In genomic region chr10:77574436-77574835, GRCh38 we compare ENCODE assay signal across 17 cellular contexts.
DNase-seq lines count a peak whose midpoint lies in the region; ATAC-seq and TF ChIP-seq lines count a peak whose summit lies in the region.
"Had no signal": no experiment of that assay in that cellular context is flagged by ENCODE, and none has a peak within 500 bp of the region (broad histone marks: within the 10 kb centered on the region; RNA-seq: fewer than 3 reads in every experiment).

No MANE protein-coding gene starts in this region.

- no peaks in the 10 kb centered on the region for H4K20me1 ChIP-seq in IMR-90 (ENCODE audit: insufficient read depth, low read length)
- H4K20me1 ChIP-seq: BLaER1 had no signal

- no peak for TF ChIP-seq RAD21 in IMR-90 (IDR thresholded peaks at IDR 0.05; ENCODE audit: low read length)

- H3K14ac ChIP-seq in IMR-90 (replicated peaks; ENCODE audit: low read depth, low read length): 0 out of 2 replicates have a peak overlapping the region, but pooled peaks have one; percentile 23

- peaks cover 4% of the 10 kb centered on the region for H3K4me1 ChIP-seq in IMR-90 (ENCODE audit: control insufficient read depth, insufficient read depth, low read length)
- peaks cover 0 to 33% (median 4%) of the 10 kb centered on the region in 3 donors for H3K4me1 ChIP-seq in esophagus squamous epithelium
- H3K4me1 ChIP-seq: left lung had no signal

- H4K91ac ChIP-seq in IMR-90 (ENCODE audit: insufficient read depth, low read depth, low read length): no peak overlapping the region

- H2AFZ ChIP-seq in IMR-90 (replicated peaks; ENCODE audit: low read length, poor library complexity): no peak overlapping the region

- WGBS in IMR-90 (ENCODE audit: extremely low coverage in 2 of 2, insufficient read length in 1 of 2), 2 experiments: 64% methylated on average over 2 of the region's 3 CpGs; no CpG with 5 or more reads in 1 of the 2 experiments
- 66 to 76% methylated on average over 3 of the region's 3 CpGs for WGBS in esophagus squamous epithelium, 2 donors

- no peak overlapping the region for H4K5ac ChIP-seq in IMR-90 (ENCODE audit: low read depth, low read length)

- no peak overlapping the region for H3K27ac Mint-ChIP-seq in type B pancreatic cell
- H3K27ac Mint-ChIP-seq: activated CD8-positive, alpha-beta memory T cell treated with anti-CD3 and anti-CD28 coated beads, Interleukin-2, amount 10 ng/mL, durations not matched to agents 7 days and 5 days had no signal

- ATAC-seq in IMR-90 (ENCODE audit: low read depth) (peak; percentile 37; the same call in 1 of the 2 replicates), SK-N-SH treated with all-trans-retinoic acid at 6 μM for 48 hours (peak; percentile 48; the same call in 1 of the 3 replicates)
- ATAC-seq: activated CD4-positive, CD25-positive, alpha-beta regulatory T cell treated with anti-CD3 and anti-CD28 coated beads, Interleukin-2, amount 50 U/mL, for 24 hours; activated CD8-positive, alpha-beta memory T cell treated with anti-CD3 and anti-CD28 coated beads, Interleukin-2, amount 10 ng/mL, durations not matched to agents 7 days and 5 days; left lung had no signal

- intact Hi-C loops in IMR-90 (cut with micrococcal nuclease) (no loop called here), esophagus squamous epithelium (cut with DNase I) (no loop called here)

- H3K9me3 Mint-ChIP-seq in type B pancreatic cell: no peaks in the 10 kb centered on the region
- H3K9me3 Mint-ChIP-seq: central memory CD8-positive, alpha-beta T cell had no signal

- H3K36me3 ChIP-seq in IMR-90 (ENCODE audit: control insufficient read depth, insufficient read depth, low read length) (no peaks in the 10 kb centered on the region), esophagus squamous epithelium (no peaks in the 10 kb centered on the region)
- H3K36me3 ChIP-seq: BLaER1, left lung, ovary had no signal

- BruUV-seq in IMR-90 (replicated peaks; lab: Mats Ljungman, UMichigan): no TSS peak

- dilution Hi-C loops in IMR-90 (cut with HindIII; ENCODE audit: low sequenced_read_pairs, unreplicated experiment): no loop called here

- in situ Hi-C loops in IMR-90 (cut with MboI; ENCODE audit: low sequenced_read_pairs): no loop called here

- H3K36me3 Mint-ChIP-seq in type B pancreatic cell: no peaks in the 10 kb centered on the region
- H3K36me3 Mint-ChIP-seq: activated CD8-positive, alpha-beta memory T cell treated with anti-CD3 and anti-CD28 coated beads, Interleukin-2, amount 10 ng/mL, durations not matched to agents 7 days and 5 days had no signal

- no peaks in the 10 kb centered on the region for H3K27me3 Mint-ChIP-seq in type B pancreatic cell
- H3K27me3 Mint-ChIP-seq: activated CD8-positive, alpha-beta memory T cell treated with anti-CD3 and anti-CD28 coated beads, Interleukin-2, amount 10 ng/mL, durations not matched to agents 7 days and 5 days; central memory CD8-positive, alpha-beta T cell had no signal

- H3K23ac ChIP-seq in IMR-90 (ENCODE audit: low read depth, low read length): no peak overlapping the region

- POLR2A ChIA-PET in IMR-90 (lab: Charles Lee; ENCODE audit: unreplicated experiment): no interaction called here

- CTCF ChIA-PET in IMR-90 (lab: Yijun Ruan, JAX): interaction anchor here (0.6 kb wide), 1 partner anchor 524 kb away, joined by 4 read pairs; no protein-coding TSS in a partner anchor

- H2BK120ac ChIP-seq in IMR-90 (ENCODE audit: low read depth, low read length): no peak overlapping the region

- no peak for DNase-seq in IMR-90
- DNase-seq in esophagus squamous epithelium (lab: John Stamatoyannopoulos, UW): no peak
- DNase-seq in type B pancreatic cell (ENCODE audit: extremely low spot score, unreplicated experiment): no peak
- no peak for DNase-seq in NCI-H2171 (lab: John Stamatoyannopoulos, UW)
- DNase-seq in GF-D8 (lab: John Stamatoyannopoulos, UW): no peak
- DNase-seq in coronary artery (ENCODE audit: low spot score): no peak
- DNase-seq: activated CD8-positive, alpha-beta memory T cell treated with anti-CD3 and anti-CD28 coated beads, Interleukin-2, amount 10 ng/mL, durations not matched to agents 7 days and 5 days; left lung; NCI-H1694 treated with DMSO at 0.1 percent for 48 hours; NK-92 treated with Interleukin-12 subunit alpha and Interleukin-12 subunit beta, amount 100 ng/mL, for 24 hours; ovary; stimulated activated CD4-positive, alpha-beta T cell treated with anti-CD3 and anti-CD28 coated beads, Interleukin-2, amount 100 ng/mL, for 48 hours; T-helper 2 cell had no signal

- no peak overlapping the region for H3K9ac ChIP-seq in IMR-90 (ENCODE audit: low read depth, low read length)
- H3K9ac ChIP-seq: BLaER1 had no signal

- H3K4me3 ChIP-seq in IMR-90 (ENCODE audit: insufficient read depth, low read depth, low read length) (no peak overlapping the region), esophagus squamous epithelium (no peak overlapping the region), coronary artery (no peak overlapping the region)
- H3K4me3 ChIP-seq: BLaER1, left lung, ovary had no signal

- peaks cover 21% of the 10 kb centered on the region for H3K9me1 ChIP-seq in IMR-90 (ENCODE audit: insufficient read depth, low read length)

- H3K4me1 Mint-ChIP-seq in type B pancreatic cell (ENCODE audit: unreplicated experiment): no peaks in the 10 kb centered on the region
- H3K4me1 Mint-ChIP-seq: activated CD8-positive, alpha-beta memory T cell treated with anti-CD3 and anti-CD28 coated beads, Interleukin-2, amount 10 ng/mL, durations not matched to agents 7 days and 5 days; central memory CD8-positive, alpha-beta T cell had no signal

- no peak overlapping the region for H3K4me2 ChIP-seq in IMR-90 (ENCODE audit: low read depth, low read length)
- H3K4me2 ChIP-seq: BLaER1 had no signal

- no peak overlapping the region for H3K4me3 Mint-ChIP-seq in type B pancreatic cell
- H3K4me3 Mint-ChIP-seq: activated CD8-positive, alpha-beta memory T cell treated with anti-CD3 and anti-CD28 coated beads, Interleukin-2, amount 10 ng/mL, durations not matched to agents 7 days and 5 days; central memory CD8-positive, alpha-beta T cell had no signal

- H3K56ac ChIP-seq in IMR-90 (ENCODE audit: extremely low read depth, insufficient read depth, low read length): no peak overlapping the region

- no peak for TF ChIP-seq CTCF in IMR-90 (conservative IDR thresholded peaks at IDR 0.05; ENCODE audit: low read depth, low read length)
- no peak for TF ChIP-seq CTCF in esophagus squamous epithelium (IDR thresholded peaks at IDR 0.05)
- TF ChIP-seq CTCF in type B pancreatic cell (conservative IDR thresholded peaks at IDR 0.05): peak; percentile 47
- TF ChIP-seq CTCF in coronary artery (IDR thresholded peaks at IDR 0.05): no peak

- no peak overlapping the region for H2BK5ac ChIP-seq in IMR-90 (ENCODE audit: low read depth, low read length, poor library complexity, severe bottlenecking)

- H3K18ac ChIP-seq in IMR-90 (ENCODE audit: low read depth, low read length): no peak overlapping the region

- H3K27ac ChIP-seq in IMR-90 (ENCODE audit: insufficient read depth, low read length) (no peak overlapping the region), esophagus squamous epithelium (peak overlapping the region in 3 of 4 donors; percentile 3 to 60 (median 35)), coronary artery (no peak overlapping the region)
- H3K27ac ChIP-seq: BLaER1, left lung, ovary had no signal

- H3K79me1 ChIP-seq in IMR-90 (ENCODE audit: low read depth in 1 of 2, low read length in 2 of 2): peaks cover 0 to 15% of the 10 kb centered on the region in 2 experiments; a peak in 2 of 4 replicates

- no peak for TF ChIP-seq POLR2A in IMR-90 (IDR thresholded peaks at IDR 0.05; ENCODE audit: low read depth, low read length)
- no peak for TF ChIP-seq POLR2A in esophagus squamous epithelium (IDR thresholded peaks at IDR 0.05)

- no peak overlapping the region for H2AK5ac ChIP-seq in IMR-90 (ENCODE audit: low read depth, low read length)

- no peak overlapping the region for H3K4ac ChIP-seq in IMR-90 (ENCODE audit: low read depth, low read length)

- H3K9me3 ChIP-seq in IMR-90 (ENCODE audit: control insufficient read depth, insufficient read depth, low read length) (no peaks in the 10 kb centered on the region), esophagus squamous epithelium (no peaks in the 10 kb centered on the region)
- H3K9me3 ChIP-seq: left lung, ovary had no signal

- no peak overlapping the region for H2BK20ac ChIP-seq in IMR-90 (ENCODE audit: low read depth, low read length)

- peak overlapping the region; percentile 3; the same call in 1 of the 3 replicates for H2BK15ac ChIP-seq in IMR-90 (ENCODE audit: low read depth, low read length)

- H4K8ac ChIP-seq in IMR-90 (ENCODE audit: low read depth in 2 of 2, low read length in 2 of 2): no peak overlapping the region

- H3K27me3 ChIP-seq in IMR-90 (ENCODE audit: control insufficient read depth, insufficient read depth, low read length) (no peaks in the 10 kb centered on the region), esophagus squamous epithelium (no peaks in the 10 kb centered on the region)
- H3K27me3 ChIP-seq: BLaER1, left lung, ovary had no signal

- H2AK9ac ChIP-seq in IMR-90 (replicated peaks; ENCODE audit: low read depth, low read length, poor library complexity): no peak overlapping the region

TF ChIP-seq in IMR-90, 13 proteins besides CTCF, POLR2A, EP300 and RAD21:
- TF ChIP-seq MAZ (IDR thresholded peaks at IDR 0.05; ENCODE audit: borderline replicate concordance, low read depth, low read length): no peak
- TF ChIP-seq CEBPB (IDR thresholded peaks at IDR 0.05; ENCODE audit: low read depth, low read length): no peak
TF ChIP-seq in IMR-90: peak in this region for 0.

TF ChIP-seq in SK-N-SH treated with all-trans-retinoic acid at 6 μM for 48 hours, 23 proteins besides CTCF, POLR2A, EP300 and RAD21 (continues in another document):
- TF ChIP-seq OSR1 (CRISPR knock-in tag; IDR thresholded peaks at IDR 0.05) (no peak), TOX (CRISPR knock-in tag; IDR thresholded peaks at IDR 0.05; ENCODE audit: borderline replicate concordance) (no peak), GLIS3 (CRISPR knock-in tag; IDR thresholded peaks at IDR 0.05) (no peak), TCF4 (CRISPR knock-in tag; IDR thresholded peaks at IDR 0.05; ENCODE audit: borderline replicate concordance) (no peak), CREB5 (CRISPR knock-in tag; IDR thresholded peaks at IDR 0.05; ENCODE audit: low read depth) (no peak), ESRRG (CRISPR knock-in tag; IDR thresholded peaks at IDR 0.05) (no peak), PPARA (CRISPR knock-in tag; IDR thresholded peaks at IDR 0.05; ENCODE audit: borderline replicate concordance) (no peak), ZNF70 (CRISPR knock-in tag; IDR thresholded peaks at IDR 0.05) (no peak), ZFP30 (CRISPR knock-in tag; IDR thresholded peaks at IDR 0.05) (no peak)

Comparison
In these comparisons a context has a peak if more than half of its experiments do, and no peak if none do; other contexts are left out.
1. H3K27ac ChIP-seq: peak in esophagus squamous epithelium (3 of 4); none in IMR-90 (single experiment) and coronary artery (0 of 2).